In the genomic region with DNA sequence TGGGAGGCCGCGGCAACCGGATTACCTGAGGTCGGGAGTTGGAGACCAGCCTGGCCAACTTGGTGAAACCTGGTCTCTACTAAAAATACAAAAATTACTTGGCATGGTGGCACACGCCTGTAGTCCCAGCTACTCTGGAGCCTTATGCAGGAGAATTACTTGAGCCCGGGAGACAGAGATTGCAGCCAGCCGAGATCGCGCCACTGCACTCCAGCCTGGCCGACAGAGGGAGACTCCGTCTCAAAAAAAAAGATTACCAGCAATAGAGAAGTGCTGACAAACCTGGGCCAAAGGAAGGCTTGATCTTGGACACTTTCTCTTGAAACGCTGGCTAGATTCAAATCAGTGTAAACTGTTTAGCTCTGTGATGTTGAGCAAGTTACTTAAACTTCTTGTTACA, we compare ENCODE assay signal across 7 cellular contexts.
DNase-seq lines count a peak whose midpoint lies in the region; TF ChIP-seq lines count a peak whose summit lies in the region.

No MANE protein-coding gene starts in this region.

- in situ Hi-C loops in GM13976 (cut with MboI; ENCODE audit: low sequenced_read_pairs, unreplicated experiment), result no loop called here

- H3K27ac ChIP-seq in OCI-LY3 (ENCODE audit: low read length) (no peak overlapping the region), parathyroid adenoma (no peak overlapping the region)

- H3K4me1 ChIP-seq in OCI-LY3 (ENCODE audit: low read length), result no peaks in the 10 kb centered on the region
- H3K4me1 ChIP-seq in parathyroid adenoma, result no peaks in the 10 kb centered on the region

- no peaks in the 10 kb centered on the region for H4K20me1 ChIP-seq in OCI-LY3 (ENCODE audit: insufficient read depth, low read length)

- H3K4me2 ChIP-seq in OCI-LY3 (ENCODE audit: low read length) (no peak overlapping the region), parathyroid adenoma (ENCODE audit: low read length) (no peak overlapping the region)

- no peaks in the 10 kb centered on the region for H3K79me2 ChIP-seq in OCI-LY3 (ENCODE audit: low read length)
- H3K79me2 ChIP-seq in parathyroid adenoma, result no peaks in the 10 kb centered on the region

- H3K36me3 ChIP-seq in OCI-LY3 (replicated peaks; ENCODE audit: low read depth, low read length) (no peaks in the 10 kb centered on the region), parathyroid adenoma (ENCODE audit: control insufficient read depth, insufficient read depth, low read length) (no peaks in the 10 kb centered on the region)

- H3K9ac ChIP-seq in OCI-LY3 (ENCODE audit: low read length) (no peak overlapping the region), parathyroid adenoma (no peak overlapping the region)

- no peaks in the 10 kb centered on the region for H3K9me3 ChIP-seq in OCI-LY3 (ENCODE audit: insufficient read depth, low read length)
- no peaks in the 10 kb centered on the region for H3K9me3 ChIP-seq in parathyroid adenoma (ENCODE audit: control insufficient read depth, low read length)

- H3K27me3 ChIP-seq in OCI-LY3 (ENCODE audit: low read depth, low read length) (peaks cover 30% of the 10 kb centered on the region), parathyroid adenoma (ENCODE audit: control insufficient read depth, insufficient read depth, low read length) (no peaks in the 10 kb centered on the region)

- no peak for DNase-seq in GM13976 (ENCODE audit: low spot score)
- peak; percentile 61 for DNase-seq in epithelial cell of esophagus (ENCODE audit: low read depth)
- DNase-seq in HuH-7.5 (ENCODE audit: low spot score), result no peak
- no peak for DNase-seq in activated CD4-positive, CD25-positive, alpha-beta regulatory T cell (lab: John Stamatoyannopoulos, UW)
- no peak for DNase-seq in T-helper 9 cell

- H2AFZ ChIP-seq in OCI-LY3 (ENCODE audit: low read depth, low read length) (no peak overlapping the region), parathyroid adenoma (no peak overlapping the region)

- peak; percentile 48 for TF ChIP-seq CTCF in GM13976 (IDR thresholded peaks at IDR 0.05; ENCODE audit: borderline replicate concordance, control extremely low read depth, extremely low read depth, insufficient read depth, missing control alignments)
- TF ChIP-seq CTCF in OCI-LY3 (IDR thresholded peaks at IDR 0.05; ENCODE audit: low read depth, low read length), result peak; percentile 46
- peak; percentile 76 for TF ChIP-seq CTCF in epithelial cell of esophagus (IDR thresholded peaks at IDR 0.05; ENCODE audit: insufficient read depth, low read depth, low read length, missing control alignments)
- TF ChIP-seq CTCF in parathyroid adenoma (IDR thresholded peaks at IDR 0.05), result peak; percentile 82

- H3K4me3 ChIP-seq in OCI-LY3 (ENCODE audit: low read length) (no peak overlapping the region), epithelial cell of esophagus (ENCODE audit: low read length) (no peak overlapping the region), parathyroid adenoma (ENCODE audit: low read depth, low read length) (no peak overlapping the region)
